17 cellular contexts compared by ENCODE assay signal in the genomic region with DNA sequence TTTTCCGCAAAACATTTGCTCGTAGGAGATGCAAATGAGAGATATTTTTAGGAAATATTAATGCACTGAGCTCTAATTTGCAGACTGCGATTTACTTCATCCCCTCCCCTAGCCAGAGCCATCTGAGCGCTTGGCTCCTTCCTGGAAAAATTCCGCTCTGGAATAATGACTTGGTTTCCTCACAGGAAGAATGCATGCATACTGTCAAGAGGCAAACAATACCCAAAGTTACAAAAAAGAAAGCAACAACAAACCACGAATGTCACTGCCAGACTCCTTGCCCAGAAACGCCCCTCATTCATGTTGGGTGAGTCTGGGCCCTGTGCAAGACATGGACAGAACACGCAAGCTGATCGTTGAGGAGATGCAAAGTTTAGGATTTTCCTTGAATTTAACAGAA.
"Had no signal": no experiment of that assay in that cellular context is flagged by ENCODE, and none has a peak within 500 bp of the region (broad histone marks: within the 10 kb centered on the region; RNA-seq: fewer than 3 reads in every experiment).

No MANE protein-coding gene starts in this region.

- H3K27ac Mint-ChIP-seq: activated CD4-positive, alpha-beta T cell treated with anti-CD3 and anti-CD28 coated beads, Interleukin-2, amount 10 ng/mL, durations not matched to agents 24 days and 14 days; activated naive CD8-positive, alpha-beta T cell treated with anti-CD3 and anti-CD28 coated beads for 36 hours; dendritic cell treated with granulocyte-macrophage colony-stimulating factor and Interleukin-4, amounts not matched to agents 40 ng/mL and 50 ng/mL, for 4 days; stimulated activated naive B cell treated with anti-CD40 and anti-IgM and Interleukin-4, amounts not matched to agents 10 μg/mL and 1 μg/mL and 100 μg/mL, for 72 hours; WTC11 had no signal

- H3K36me3 ChIP-seq: pancreas, transverse colon, vagina had no signal

- DNase-seq: activated CD4-positive, alpha-beta T cell treated with anti-CD3 and anti-CD28 coated beads, Interleukin-2, amount 10 ng/mL, durations not matched to agents 24 days and 14 days; activated CD8-positive, alpha-beta memory T cell treated with anti-CD3 and anti-CD28 coated beads for 24 hours; activated naive CD8-positive, alpha-beta T cell treated with anti-CD3 and anti-CD28 coated beads for 36 hours; amygdala; cerebellar nuclear complex; erythroblast; hippocampal formation; pancreas; stimulated activated CD4-positive, alpha-beta T cell treated with anti-CD3 and anti-CD28 coated beads, Interleukin-15, amount 100 ng/mL, for 24 hours; stimulated activated CD4-positive, alpha-beta T cell treated with anti-CD3 and anti-CD28 coated beads, Interleukin-4, amount 100 ng/mL, for 1 hour; stimulated activated naive B cell treated with anti-CD40 and anti-IgM and Interleukin-4, amounts not matched to agents 10 μg/mL and 1 μg/mL and 100 μg/mL, for 72 hours; SW 1271; transverse colon had no signal

- H3K9me3 Mint-ChIP-seq: activated CD4-positive, alpha-beta T cell treated with anti-CD3 and anti-CD28 coated beads, Interleukin-2, amount 10 ng/mL, durations not matched to agents 24 days and 14 days; activated naive CD8-positive, alpha-beta T cell treated with anti-CD3 and anti-CD28 coated beads for 36 hours; dendritic cell treated with granulocyte-macrophage colony-stimulating factor and Interleukin-4, amounts not matched to agents 40 ng/mL and 50 ng/mL, for 4 days; neural crest cell; stimulated activated naive B cell treated with anti-CD40 and anti-IgM and Interleukin-4, amounts not matched to agents 10 μg/mL and 1 μg/mL and 100 μg/mL, for 72 hours; WTC11 had no signal

- H3K27me3 ChIP-seq: vagina had no signal

- H3K4me3 ChIP-seq: pancreas, transverse colon, vagina had no signal

- H3K4me1 ChIP-seq: pancreas, transverse colon had no signal

- H3K4me3 Mint-ChIP-seq: activated CD4-positive, alpha-beta T cell treated with anti-CD3 and anti-CD28 coated beads, Interleukin-2, amount 10 ng/mL, durations not matched to agents 24 days and 14 days; activated naive CD8-positive, alpha-beta T cell treated with anti-CD3 and anti-CD28 coated beads for 36 hours; dendritic cell treated with granulocyte-macrophage colony-stimulating factor and Interleukin-4, amounts not matched to agents 40 ng/mL and 50 ng/mL, for 4 days; neural crest cell; stimulated activated naive B cell treated with anti-CD40 and anti-IgM and Interleukin-4, amounts not matched to agents 10 μg/mL and 1 μg/mL and 100 μg/mL, for 72 hours; WTC11 had no signal

- ATAC-seq: pancreas; stimulated activated naive B cell treated with anti-CD40 and anti-IgM and Interleukin-4, amounts not matched to agents 10 μg/mL and 1 μg/mL and 100 μg/mL, for 72 hours; WTC11 had no signal

- H3K4me1 Mint-ChIP-seq: activated CD4-positive, alpha-beta T cell treated with anti-CD3 and anti-CD28 coated beads, Interleukin-2, amount 10 ng/mL, durations not matched to agents 24 days and 14 days; activated naive CD8-positive, alpha-beta T cell treated with anti-CD3 and anti-CD28 coated beads for 36 hours had no signal

- H3K9me3 ChIP-seq: pancreas, transverse colon, vagina had no signal

- H3K27ac ChIP-seq: pancreas, vagina had no signal

- H3K36me3 Mint-ChIP-seq: activated naive CD8-positive, alpha-beta T cell treated with anti-CD3 and anti-CD28 coated beads for 36 hours; stimulated activated naive B cell treated with anti-CD40 and anti-IgM and Interleukin-4, amounts not matched to agents 10 μg/mL and 1 μg/mL and 100 μg/mL, for 72 hours; WTC11 had no signal
